In genomic region chr6:52576392-52577021, GRCh38 we compare ENCODE assay signal across 8 cellular contexts. TPM values are rescaled to one million over a fixed set of nuclear protein-coding genes. Genes with fewer than 3 reads are reported as not detected.
DNase-seq lines count a peak whose midpoint lies in the region; ATAC-seq and TF ChIP-seq lines count a peak whose summit lies in the region.

No MANE protein-coding gene starts in this region.

- peaks cover 17% of the 10 kb centered on the region; the same call in 1 of the 2 replicates for H3K36me3 ChIP-seq in OCI-LY1 (ENCODE audit: insufficient read depth, low read length)
- no peaks in the 10 kb centered on the region for H3K36me3 ChIP-seq in neural cell (ENCODE audit: insufficient read depth, low read length)
- no peaks in the 10 kb centered on the region for H3K36me3 ChIP-seq in testis (ENCODE audit: low read depth, missing control alignments)

- no peak for TF ChIP-seq EP300 in neural cell (conservative IDR thresholded peaks at IDR 0.05; ENCODE audit: poor library complexity, severe bottlenecking)

- peak; percentile 46 for TF ChIP-seq POLR2A in GM19099 (IDR thresholded peaks at IDR 0.05; ENCODE audit: extremely low read depth, insufficient read length, low read depth)
- TF ChIP-seq POLR2A in testis (IDR thresholded peaks at IDR 0.05) = no peak

- H3K4me3 Mint-ChIP-seq in CD4-positive, alpha-beta T cell = peak overlapping the region; percentile 86
- H3K4me3 Mint-ChIP-seq in activated T-cell treated with anti-CD3 and anti-CD28 coated beads, Interleukin-2, amount 50 U/mL, for 4 hours = peak overlapping the region; percentile 82

- H4K20me1 ChIP-seq in OCI-LY1 (ENCODE audit: insufficient read depth, low read length) (no peaks in the 10 kb centered on the region), neural cell (ENCODE audit: insufficient read depth) (no peaks in the 10 kb centered on the region)

- H3K27me3 ChIP-seq in CD4-positive, alpha-beta T cell (ENCODE audit: control insufficient read depth, insufficient read depth, low read length) = no peaks in the 10 kb centered on the region
- no peaks in the 10 kb centered on the region for H3K27me3 ChIP-seq in OCI-LY1 (ENCODE audit: insufficient read depth, low read length)
- no peaks in the 10 kb centered on the region for H3K27me3 ChIP-seq in neural cell (ENCODE audit: insufficient read depth, low read depth, low read length)
- H3K27me3 ChIP-seq in testis = no peaks in the 10 kb centered on the region

- H3K9me2 ChIP-seq in OCI-LY1 (ENCODE audit: low read depth, low read length) (no peaks in the 10 kb centered on the region), neural cell (ENCODE audit: insufficient read depth, low read length) (no peaks in the 10 kb centered on the region)

- H3K9me3 ChIP-seq in CD4-positive, alpha-beta T cell (ENCODE audit: control insufficient read depth, low read length) = no peaks in the 10 kb centered on the region
- no peaks in the 10 kb centered on the region for H3K9me3 ChIP-seq in OCI-LY1 (ENCODE audit: low read length)
- H3K9me3 ChIP-seq in neural cell (ENCODE audit: low read length) = no peaks in the 10 kb centered on the region
- H3K9me3 ChIP-seq in testis = no peaks in the 10 kb centered on the region

- POLR2A ChIA-PET in CD4-positive, alpha-beta T cell (lab: Charles Lee) = interaction anchor here (0.8 to 4.0 kb wide), 9 partner anchors 10 to 419 kb away, joined by 3 to 26 read pairs (median 4); partner anchors contain the start of genes EFHC1, GSTA4 and MCM3

- CTCF ChIA-PET in CD4-positive, alpha-beta T cell (lab: Charles Lee) = interaction anchor here (0.5 to 2.9 kb wide), 8 partner anchors 10 to 291 kb away, joined by 3 to 14 read pairs (median 4); partner anchors contain the start of genes EFHC1 and MCM3

- WGBS in testis, 2 donors = 0 to 1% methylated on average over 11 to 49 of the region's 51 CpGs

- no peaks in the 10 kb centered on the region for H3K27me3 Mint-ChIP-seq in CD4-positive, alpha-beta T cell
- H3K27me3 Mint-ChIP-seq in activated T-cell treated with anti-CD3 and anti-CD28 coated beads, Interleukin-2, amount 50 U/mL, for 4 hours (ENCODE audit: low read depth) = no peaks in the 10 kb centered on the region

- intact Hi-C loops in CD4-positive, alpha-beta T cell (cut with DNase I, micrococcal nuclease) = loop anchor here (1.0 to 10.0 kb wide), 8 partner anchors 86 to 971 kb away; partner anchors contain the start of genes EFHC1 (in 1 of the 2), GCLC (in 1 of the 2), GSTA4 (in 1 of the 2) and MCM3 (in 1 of the 2)
- intact Hi-C loops in testis (cut with DNase I; ENCODE audit: low total_unique reads) = loop anchor here (10.0 kb wide), 2 partner anchors 62 to 152 kb away; partner anchors contain the start of gene EFHC1

- H3K4me3 ChIP-seq in OCI-LY1 (ENCODE audit: low read depth, low read length, poor library complexity, severe bottlenecking) (peak overlapping the region; percentile 77), neural cell (ENCODE audit: low read length) (peak overlapping the region; percentile 66), testis (peak overlapping the region; percentile 87 to 92)

- TF ChIP-seq RAD21 in neural cell (conservative IDR thresholded peaks at IDR 0.05) = no peak

- peak overlapping the region; percentile 86 for H3K27ac Mint-ChIP-seq in CD4-positive, alpha-beta T cell

- H3K4me2 ChIP-seq in OCI-LY1 (ENCODE audit: low read length) (peak overlapping the region; percentile 98), neural cell (ENCODE audit: low read length) (no peak overlapping the region)

- peak in 9 of 10 experiments; percentile 30 to 56 (median 38) for DNase-seq in CD4-positive, alpha-beta T cell
- DNase-seq in activated T-cell treated with anti-CD3 and anti-CD28 coated beads, Interleukin-2, amount 50 U/mL, for 4 hours = peak; percentile 38
- DNase-seq in fibroblast of peridontal ligament (ENCODE audit: extremely low read depth) = peak; percentile 70
- DNase-seq in testis = peak; percentile 64

- H2AFZ ChIP-seq in OCI-LY1 (ENCODE audit: low read length) = no peak overlapping the region
- H2AFZ ChIP-seq in neural cell (ENCODE audit: low read depth, low read length) = no peak overlapping the region

- no peaks in the 10 kb centered on the region for H3K36me3 Mint-ChIP-seq in CD4-positive, alpha-beta T cell (ENCODE audit: low read depth)
- no peaks in the 10 kb centered on the region for H3K36me3 Mint-ChIP-seq in activated T-cell treated with anti-CD3 and anti-CD28 coated beads, Interleukin-2, amount 50 U/mL, for 4 hours (ENCODE audit: insufficient read depth)

- H3K79me2 ChIP-seq in OCI-LY1 (ENCODE audit: insufficient read depth, low read length) (peaks cover 46% of the 10 kb centered on the region), neural cell (replicated peaks; ENCODE audit: insufficient read depth, low read length) (no peaks in the 10 kb centered on the region)

- peaks cover 57% of the 10 kb centered on the region for H3K4me1 ChIP-seq in OCI-LY1 (ENCODE audit: insufficient read depth, low read length, severe bottlenecking)
- H3K4me1 ChIP-seq in testis = peaks cover 35% of the 10 kb centered on the region

- peak; percentile 29 for ATAC-seq in CD4-positive, alpha-beta T cell (ENCODE audit: poor library complexity)
- ATAC-seq in HG03354 (IDR thresholded peaks at IDR 0.05; ENCODE audit: poor library complexity, severe bottlenecking, unreplicated experiment) = peak; percentile 70
- peak; percentile 62 to 69 for ATAC-seq in activated T-cell treated with anti-CD3 and anti-CD28 coated beads, Interleukin-2, amount 50 U/mL, for 4 hours

- peak overlapping the region; percentile 75 for H3K9ac ChIP-seq in OCI-LY1 (ENCODE audit: low read length)
- H3K9ac ChIP-seq in neural cell (ENCODE audit: low read length) = no peak overlapping the region

- peak; percentile 40 for TF ChIP-seq CTCF in CD4-positive, alpha-beta T cell (IDR thresholded peaks at IDR 0.05)
- TF ChIP-seq CTCF in OCI-LY1 (IDR thresholded peaks at IDR 0.05; ENCODE audit: low read length) (peak; percentile 86), neural cell (IDR thresholded peaks at IDR 0.05; ENCODE audit: poor library complexity, severe bottlenecking) (peak; percentile 59), testis (IDR thresholded peaks at IDR 0.05) (peak; percentile 27 to 47 (median 36))

- 0 out of 2 replicates have a peak, but pooled peaks cover 5% of the 10 kb centered on the region for H3F3A ChIP-seq in OCI-LY1 (ENCODE audit: insufficient read depth, low read length)
- H3F3A ChIP-seq in neural cell (ENCODE audit: insufficient read depth, low read length, poor library complexity, severe bottlenecking) = no peaks in the 10 kb centered on the region

- H3K27ac ChIP-seq in CD4-positive, alpha-beta T cell (ENCODE audit: low read depth, low read length) = peak overlapping the region; percentile 39
- H3K27ac ChIP-seq in OCI-LY1 (ENCODE audit: low read depth, low read length, poor library complexity, severe bottlenecking) (peak overlapping the region; percentile 73), neural cell (ENCODE audit: low read length) (no peak overlapping the region), testis (peak overlapping the region; percentile 14 to 99)

- no peaks in the 10 kb centered on the region for H3K9me3 Mint-ChIP-seq in CD4-positive, alpha-beta T cell
- no peaks in the 10 kb centered on the region for H3K9me3 Mint-ChIP-seq in activated T-cell treated with anti-CD3 and anti-CD28 coated beads, Interleukin-2, amount 50 U/mL, for 4 hours

- H3K4me1 Mint-ChIP-seq in CD4-positive, alpha-beta T cell (ENCODE audit: low read depth) = peaks cover 61% of the 10 kb centered on the region
- peaks cover 42% of the 10 kb centered on the region for H3K4me1 Mint-ChIP-seq in activated T-cell treated with anti-CD3 and anti-CD28 coated beads, Interleukin-2, amount 50 U/mL, for 4 hours (ENCODE audit: low read depth)

TF ChIP-seq in neural cell, 6 proteins besides CTCF, POLR2A, EP300 and RAD21:
- TF ChIP-seq EZH2 (IDR thresholded peaks at IDR 0.05; ENCODE audit: borderline replicate concordance, insufficient read depth, low read length, poor library complexity, severe bottlenecking) (no peak), REST (IDR thresholded peaks at IDR 0.05; ENCODE audit: borderline replicate concordance) (no peak), MXI1 (conservative IDR thresholded peaks at IDR 0.05; ENCODE audit: poor library complexity, severe bottlenecking) (no peak), POLR2AphosphoS5 (IDR thresholded peaks at IDR 0.05) (peak; percentile 3), TAF1 (IDR thresholded peaks at IDR 0.05; ENCODE audit: low read depth) (no peak)

RNA-seq across cellular contexts. Expression of gene TRAM2, which starts 0.4 kb away (rescaled TPM):
- total RNA-seq in CD4-positive, alpha-beta T cell = 1 to 10 TPM; 7.1 to 7.6 TPM
- total RNA-seq in activated T-cell treated with anti-CD3 and anti-CD28 coated beads, Interleukin-2, amount 50 U/mL, for 4 hours = 1 to 10 TPM; 1.6 to 2.9 (median 2.4) TPM
- polyA plus RNA-seq in neural cell (0.41 and 0.76 TPM in 2 replicates), testis (ENCODE audit: insufficient read depth, low read depth, low replicate concordance) (34.7 TPM)
- 0.73 and 1.0 TPM in 2 replicates for polyA minus RNA-seq in neural cell
- total RNA-seq in testis = 10 to 100 TPM; 21.1 to 26.1 TPM

Comparison
In these comparisons a context has a peak if more than half of its experiments do, and no peak if none do; other contexts are left out.
1. CTCF ChIP-seq: peak in every context shown above with its lines; median percentile 86 in OCI-LY1; 59 in neural cell; 40 in CD4-positive, alpha-beta T cell; 36 in testis.